12 cellular contexts compared by ENCODE assay signal in genomic region chr6:12065321-12066140, GRCh38. TPM values are rescaled to one million over a fixed set of nuclear protein-coding genes. Genes with fewer than 3 reads are reported as not detected.
DNase-seq lines count a peak whose midpoint lies in the region; ATAC-seq and TF ChIP-seq lines count a peak whose summit lies in the region.
"Had no signal": no experiment of that assay in that cellular context is flagged by ENCODE, and none has a peak within 500 bp of the region (broad histone marks: within the 10 kb centered on the region; RNA-seq: fewer than 3 reads in every experiment).

No MANE protein-coding gene starts in this region.

- peak; percentile 31 for ATAC-seq in GM19463 (IDR thresholded peaks at IDR 0.05; ENCODE audit: unreplicated experiment)
- ATAC-seq in HG03571 (IDR thresholded peaks at IDR 0.05; ENCODE audit: unreplicated experiment), result peak; percentile 35
- ATAC-seq in right cardiac atrium, result peak; percentile 78 to 81
- ATAC-seq in GM18870 (IDR thresholded peaks at IDR 0.05; ENCODE audit: unreplicated experiment), result no peak

- no peaks in the 10 kb centered on the region for H3K27me3 ChIP-seq in right cardiac atrium (ENCODE audit: control insufficient read depth, insufficient read depth)
- H3K27me3 ChIP-seq: ascending aorta had no signal

- H3K9me3 ChIP-seq in right cardiac atrium (ENCODE audit: control insufficient read depth, low read length), result no peaks in the 10 kb centered on the region
- H3K9me3 ChIP-seq: ascending aorta had no signal

- peaks cover 9% of the 10 kb centered on the region for H3K4me1 ChIP-seq in right cardiac atrium (ENCODE audit: control insufficient read depth, insufficient read depth, low read length)

- WGBS in right cardiac atrium, result 71% methylated on average over 8 of the region's 8 CpGs

- TF ChIP-seq CTCF in GM12864 (IDR thresholded peaks at IDR 0.05; ENCODE audit: low read depth, low read length, missing control alignments), result no peak

- intact Hi-C loops in right cardiac atrium (cut with DNase I), result no loop called here

- peak; percentile 53 for DNase-seq in GM12864 (ENCODE audit: low read depth)
- DNase-seq in right cardiac atrium, result no peak
- no peak for DNase-seq in hippocampal formation (lab: John Stamatoyannopoulos, UW)
- DNase-seq in NCI-H345 treated with DMSO at 0.1 percent for 48 hours (lab: John Stamatoyannopoulos, UW; ENCODE audit: unreplicated experiment), result no peak
- DNase-seq in central memory CD4-positive, alpha-beta T cell, result no peak
- DNase-seq: DMS79 treated with DMSO at 0.1 percent for 48 hours; NCI-H2081 treated with DMSO at 0.1 percent for 48 hours; stimulated activated CD8-positive, alpha-beta memory T cell treated with anti-CD3 and anti-CD28 coated beads, Interleukin-4, amount 100 ng/mL, for 48 hours had no signal

- peak overlapping the region; percentile 22 for H3K27ac ChIP-seq in right cardiac atrium (ENCODE audit: low read length)
- H3K27ac ChIP-seq: ascending aorta had no signal

- H3K4me3 ChIP-seq in GM12864 (ENCODE audit: low read depth, low read length) (peak overlapping the region; percentile 35), right cardiac atrium (ENCODE audit: low read length) (no peak overlapping the region)
- H3K4me3 ChIP-seq: ascending aorta had no signal

RNA-seq across cellular contexts. Expression of gene HIVEP1, which starts 53.4 kb away (rescaled TPM):
- total RNA-seq in right cardiac atrium, result 10 to 100 TPM; 12.4 to 16.9 (median 15.4) TPM
- polyA plus RNA-seq in right cardiac atrium, result 5.1 TPM
